Comparison of ENCODE assay signal across 1 cellular context in the genomic region with DNA sequence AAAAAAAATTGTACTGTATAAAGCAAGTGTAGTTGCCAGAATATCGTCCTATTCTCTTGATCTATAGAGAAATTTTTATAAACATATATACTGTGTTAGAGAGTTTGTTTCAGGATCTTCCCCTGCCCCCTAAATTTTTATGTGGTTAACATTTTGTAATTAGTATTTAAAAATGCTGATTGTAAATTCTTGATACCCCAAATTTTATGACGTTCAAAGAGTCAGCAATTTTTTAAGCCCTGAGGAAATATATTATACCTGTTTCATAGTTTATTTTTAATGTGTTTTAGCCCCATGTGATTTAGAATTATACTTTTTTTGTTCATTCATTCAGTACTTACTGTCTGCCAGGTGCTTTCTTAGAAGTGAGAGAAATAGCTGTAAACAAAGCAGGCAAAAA.
TF ChIP-seq lines count a peak whose summit lies in the region.

No MANE protein-coding gene starts in this region.

TF ChIP-seq in HepG2, 621 proteins besides CTCF, POLR2A, EP300 and RAD21:
- TF ChIP-seq, protein P1, sequence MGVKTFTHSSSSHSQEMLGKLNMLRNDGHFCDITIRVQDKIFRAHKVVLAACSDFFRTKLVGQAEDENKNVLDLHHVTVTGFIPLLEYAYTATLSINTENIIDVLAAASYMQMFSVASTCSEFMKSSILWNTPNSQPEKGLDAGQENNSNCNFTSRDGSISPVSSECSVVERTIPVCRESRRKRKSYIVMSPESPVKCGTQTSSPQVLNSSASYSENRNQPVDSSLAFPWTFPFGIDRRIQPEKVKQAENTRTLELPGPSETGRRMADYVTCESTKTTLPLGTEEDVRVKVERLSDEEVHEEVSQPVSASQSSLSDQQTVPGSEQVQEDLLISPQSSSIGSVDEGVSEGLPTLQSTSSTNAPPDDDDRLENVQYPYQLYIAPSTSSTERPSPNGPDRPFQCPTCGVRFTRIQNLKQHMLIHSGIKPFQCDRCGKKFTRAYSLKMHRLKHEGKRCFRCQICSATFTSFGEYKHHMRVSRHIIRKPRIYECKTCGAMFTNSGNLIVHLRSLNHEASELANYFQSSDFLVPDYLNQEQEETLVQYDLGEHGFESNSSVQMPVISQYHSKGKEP (CRISPR knock-in tag; IDR thresholded peaks at IDR 0.05) = no peak
- TF ChIP-seq MAFK (conservative IDR thresholded peaks at IDR 0.05 in 1 of 2, IDR thresholded peaks at IDR 0.05 in 1 of 2; ENCODE audit: low read length in 2 of 2) (peak; percentile 19 to 72; a peak in 3 of 4 replicates), PRMT3 (CRISPR knock-in tag; IDR thresholded peaks at IDR 0.05; ENCODE audit: borderline replicate concordance, low read depth) (no peak), RNF2 (conservative IDR thresholded peaks at IDR 0.05; ENCODE audit: low read depth) (no peak), HOXD1 (CRISPR knock-in tag; IDR thresholded peaks at IDR 0.05) (no peak), ARNT (IDR thresholded peaks at IDR 0.05) (no peak), ZNF431 (CRISPR knock-in tag; IDR thresholded peaks at IDR 0.05; ENCODE audit: borderline replicate concordance, low read depth) (no peak), MAFF (IDR thresholded peaks at IDR 0.05; ENCODE audit: low read depth, low read length) (peak; percentile 73), SP140L (CRISPR knock-in tag; IDR thresholded peaks at IDR 0.05; ENCODE audit: borderline replicate concordance) (no peak), SMAD3 (CRISPR knock-in tag; IDR thresholded peaks at IDR 0.05) (no peak), MED8 (CRISPR knock-in tag; IDR thresholded peaks at IDR 0.05; ENCODE audit: insufficient replicate concordance) (no peak), NR3C1 (CRISPR knock-in tag; IDR thresholded peaks at IDR 0.05) (no peak), ZNF781 (CRISPR knock-in tag; IDR thresholded peaks at IDR 0.05; ENCODE audit: borderline replicate concordance, not compliant biosample characterization) (no peak), ZNF598 (CRISPR knock-in tag; IDR thresholded peaks at IDR 0.05; ENCODE audit: borderline replicate concordance) (no peak)
- TF ChIP-seq, protein P2, sequence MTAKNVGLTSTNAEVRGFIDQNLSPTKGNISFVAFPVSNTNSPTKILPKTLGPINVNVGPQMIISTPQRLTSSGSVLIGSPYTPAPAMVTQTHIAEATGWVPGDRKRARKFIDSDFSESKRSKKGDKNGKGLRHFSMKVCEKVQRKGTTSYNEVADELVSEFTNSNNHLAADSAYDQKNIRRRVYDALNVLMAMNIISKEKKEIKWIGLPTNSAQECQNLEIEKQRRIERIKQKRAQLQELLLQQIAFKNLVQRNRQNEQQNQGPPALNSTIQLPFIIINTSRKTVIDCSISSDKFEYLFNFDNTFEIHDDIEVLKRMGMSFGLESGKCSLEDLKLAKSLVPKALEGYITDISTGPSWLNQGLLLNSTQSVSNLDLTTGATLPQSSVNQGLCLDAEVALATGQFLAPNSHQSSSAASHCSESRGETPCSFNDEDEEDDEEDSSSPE (CRISPR knock-in tag; IDR thresholded peaks at IDR 0.05) = no peak
- TF ChIP-seq, protein P3, sequence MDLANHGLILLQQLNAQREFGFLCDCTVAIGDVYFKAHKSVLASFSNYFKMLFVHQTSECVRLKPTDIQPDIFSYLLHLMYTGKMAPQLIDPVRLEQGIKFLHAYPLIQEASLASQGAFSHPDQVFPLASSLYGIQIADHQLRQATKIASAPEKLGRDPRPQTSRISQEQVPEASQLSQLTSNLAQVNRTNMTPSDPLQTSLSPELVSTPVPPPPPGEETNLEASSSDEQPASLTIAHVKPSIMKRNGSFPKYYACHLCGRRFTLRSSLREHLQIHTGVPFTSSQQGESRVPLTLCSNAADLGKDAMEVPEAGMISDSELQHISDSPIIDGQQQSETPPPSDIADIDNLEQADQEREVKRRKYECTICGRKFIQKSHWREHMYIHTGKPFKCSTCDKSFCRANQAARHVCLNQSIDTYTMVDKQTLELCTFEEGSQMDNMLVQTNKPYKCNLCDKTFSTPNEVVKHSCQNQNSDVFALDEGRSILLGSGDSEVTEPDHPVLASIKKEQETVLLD (CRISPR knock-in tag; IDR thresholded peaks at IDR 0.05; ENCODE audit: low read depth) = no peak
- TF ChIP-seq, protein P4, sequence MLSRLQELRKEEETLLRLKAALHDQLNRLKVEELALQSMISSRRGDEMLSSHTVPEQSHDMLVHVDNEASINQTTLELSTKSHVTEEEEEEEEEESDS (CRISPR knock-in tag; IDR thresholded peaks at IDR 0.05; ENCODE audit: borderline replicate concordance) = no peak
